8 cellular contexts compared by ENCODE assay signal in the genomic region with DNA sequence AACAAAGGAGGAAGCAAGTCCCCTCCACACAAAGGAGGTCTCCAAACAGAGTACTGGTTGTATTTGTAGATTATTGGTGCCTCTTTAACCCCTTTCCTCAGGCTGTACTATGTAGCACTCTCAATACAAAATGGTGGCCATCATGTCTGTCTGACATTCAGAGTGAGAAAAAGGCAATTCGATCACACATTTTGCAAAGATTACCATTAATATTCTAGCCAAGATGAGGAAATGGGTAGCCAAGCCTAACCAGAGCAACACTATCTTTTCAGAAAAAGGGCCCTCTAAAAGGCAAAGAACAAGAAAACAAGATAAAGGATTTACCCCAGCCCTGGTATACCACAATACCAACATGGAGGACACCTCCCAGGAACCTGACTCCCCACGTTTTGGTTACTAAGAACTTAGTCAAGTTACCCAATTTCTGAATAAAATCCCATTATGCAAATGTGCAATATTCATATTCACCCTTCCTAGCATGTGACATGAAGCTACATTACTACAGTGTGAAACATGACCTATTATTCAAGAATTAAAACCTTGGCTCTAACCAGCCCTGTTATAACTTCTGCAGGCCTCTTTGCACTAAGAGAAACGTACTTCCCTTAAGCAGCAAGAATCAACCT. TPM values are rescaled to one million over a fixed set of nuclear protein-coding genes. Genes with fewer than 3 reads are reported as not detected.
DNase-seq lines count a peak whose midpoint lies in the region; ATAC-seq, FAIRE-seq and TF ChIP-seq lines count a peak whose summit lies in the region.

No MANE protein-coding gene starts in this region.

- H3K27ac ChIP-seq in HUES6 (ENCODE audit: low read depth, low read length) (peak overlapping the region; percentile 75), keratinocyte (ENCODE audit: control insufficient read depth, insufficient read depth, low read length) (peak overlapping the region; percentile 90), subcutaneous abdominal adipose tissue (ENCODE audit: low read depth, low read length) (peak overlapping the region; percentile 75)

- FAIRE-seq in keratinocyte (lab: Jason Lieb, UNC), result peak; percentile 43

- peak overlapping the region; percentile 38 for H2AFZ ChIP-seq in keratinocyte (ENCODE audit: control insufficient read depth, low read length)

- H3K9ac ChIP-seq in HUES6 (ENCODE audit: low read length) (peak overlapping the region; percentile 96), keratinocyte (ENCODE audit: control insufficient read depth, extremely low read depth, insufficient read depth, low read length) (peak overlapping the region; percentile 95), subcutaneous abdominal adipose tissue (ENCODE audit: low read length in 5 of 5) (peak overlapping the region in 4 of 5 donors; percentile 83 to 89 (median 86))

- H3K27me3 Mint-ChIP-seq in activated naive CD8-positive, alpha-beta T cell treated with anti-CD3 and anti-CD28 coated beads for 36 hours, result peaks cover 8% of the 10 kb centered on the region

- TF ChIP-seq CTCF in BJ (IDR thresholded peaks at IDR 0.05; ENCODE audit: insufficient read depth, low read depth, low read length), result no peak
- no peak for TF ChIP-seq CTCF in keratinocyte (optimal IDR thresholded peaks at IDR 0.05 in 1 of 3, IDR thresholded peaks at IDR 0.05 in 1 of 3, conservative IDR thresholded peaks at IDR 0.05 in 1 of 3; ENCODE audit: extremely low read depth in 1 of 3, insufficient read depth in 2 of 3, low read length in 3 of 3)
- no peak for TF ChIP-seq CTCF in GM10248 (IDR thresholded peaks at IDR 0.05; ENCODE audit: control extremely low read depth, extremely low read depth, low read depth, missing control alignments)

- peaks cover 51% of the 10 kb centered on the region for H3K4me1 Mint-ChIP-seq in activated naive CD8-positive, alpha-beta T cell treated with anti-CD3 and anti-CD28 coated beads for 36 hours

- H3K4me2 ChIP-seq in keratinocyte (ENCODE audit: control insufficient read depth, extremely low read depth, insufficient read depth, low read depth, low read length), result peak overlapping the region; percentile 73

- H3K4me1 ChIP-seq in HUES6 (ENCODE audit: control insufficient read depth, insufficient read depth, low read length) (peaks cover 43% of the 10 kb centered on the region), keratinocyte (ENCODE audit: control insufficient read depth, extremely low read depth, insufficient read depth, low read length) (peaks cover 38% of the 10 kb centered on the region), subcutaneous abdominal adipose tissue (ENCODE audit: control insufficient read depth in 5 of 5, insufficient read depth in 5 of 5, low read length in 5 of 5) (peaks cover 2 to 38% (median 28%) of the 10 kb centered on the region in 5 donors)

- CTCF ChIA-PET in BJ (lab: Yijun Ruan, JAX), result interaction anchor here (1.4 kb wide), 1 partner anchor 13 kb away, joined by 3 read pairs; no protein-coding TSS in a partner anchor
- CTCF ChIA-PET in GM10248 (lab: Yijun Ruan, JAX), result no interaction called here

- H3K9me1 ChIP-seq in keratinocyte (ENCODE audit: control insufficient read depth, extremely low read depth, insufficient read depth, low read length), result no peaks in the 10 kb centered on the region

- H3K9me3 ChIP-seq in HUES6 (ENCODE audit: control insufficient read depth, insufficient read depth, low read depth, low read length) (no peaks in the 10 kb centered on the region), keratinocyte (ENCODE audit: control insufficient read depth, low read depth, low read length) (no peaks in the 10 kb centered on the region), subcutaneous abdominal adipose tissue (ENCODE audit: control insufficient read depth in 5 of 5, low read length in 5 of 5) (no peaks in the 10 kb centered on the region)

- H3K4me3 ChIP-seq in BJ (ENCODE audit: low read depth, low read length) (peak overlapping the region; percentile 99), HUES6 (ENCODE audit: low read depth, low read length) (peak overlapping the region; percentile 99), keratinocyte (ENCODE audit: control insufficient read depth in 2 of 3, extremely low read depth in 1 of 3, insufficient read depth in 2 of 3, low read depth in 1 of 3, low read length in 3 of 3) (peak overlapping the region; percentile 69 to 95 (median 91)), subcutaneous abdominal adipose tissue (ENCODE audit: low read depth in 1 of 5, low read length in 5 of 5) (peak overlapping the region; percentile 80 to 98 (median 96))

- DNase-seq in BJ (ENCODE audit: low read depth) (no peak), keratinocyte (ENCODE audit: low read depth, low spot score) (no peak), GM10248 (ENCODE audit: extremely low spot score) (no peak)
- DNase-seq in activated naive CD8-positive, alpha-beta T cell treated with anti-CD3 and anti-CD28 coated beads for 36 hours, result no peak

- no peaks in the 10 kb centered on the region for H3K9me3 Mint-ChIP-seq in activated naive CD8-positive, alpha-beta T cell treated with anti-CD3 and anti-CD28 coated beads for 36 hours

- H3K27me3 ChIP-seq in BJ (ENCODE audit: control insufficient read depth, insufficient read depth, low read length), result no peaks in the 10 kb centered on the region
- peaks cover 9% of the 10 kb centered on the region for H3K27me3 ChIP-seq in HUES6 (ENCODE audit: control insufficient read depth, insufficient read depth, low read length)
- H3K27me3 ChIP-seq in keratinocyte (ENCODE audit: control insufficient read depth, extremely low read depth, insufficient read depth, low read length), result no peaks in the 10 kb centered on the region
- H3K27me3 ChIP-seq in subcutaneous abdominal adipose tissue (ENCODE audit: control insufficient read depth in 5 of 5, insufficient read depth in 4 of 5, low read length in 5 of 5), result no peaks in the 10 kb centered on the region

- no peak for ATAC-seq in HG02763 (IDR thresholded peaks at IDR 0.05; ENCODE audit: unreplicated experiment)
- no peak for ATAC-seq in HG03342 (IDR thresholded peaks at IDR 0.05; ENCODE audit: unreplicated experiment)

- peak overlapping the region; percentile 88 for H3K4me3 Mint-ChIP-seq in activated naive CD8-positive, alpha-beta T cell treated with anti-CD3 and anti-CD28 coated beads for 36 hours

- POLR2A ChIA-PET in BJ (lab: Charles Lee), result no interaction called here
- POLR2A ChIA-PET in GM10248 (lab: Yijun Ruan, JAX), result no interaction called here

- H3K79me2 ChIP-seq in keratinocyte (ENCODE audit: control insufficient read depth, insufficient read depth, low read length), result peaks cover 70% of the 10 kb centered on the region

- H3K36me3 Mint-ChIP-seq in activated naive CD8-positive, alpha-beta T cell treated with anti-CD3 and anti-CD28 coated beads for 36 hours, result peaks cover 6% of the 10 kb centered on the region

- H4K20me1 ChIP-seq in keratinocyte (ENCODE audit: control insufficient read depth, extremely low read depth, insufficient read depth, low read length), result peaks cover 15% of the 10 kb centered on the region

- peak overlapping the region; percentile 93 for H3K27ac Mint-ChIP-seq in activated naive CD8-positive, alpha-beta T cell treated with anti-CD3 and anti-CD28 coated beads for 36 hours

- no peaks in the 10 kb centered on the region for H3K36me3 ChIP-seq in BJ (ENCODE audit: control insufficient read depth, insufficient read depth, low read length)
- no peaks in the 10 kb centered on the region for H3K36me3 ChIP-seq in HUES6 (ENCODE audit: control insufficient read depth, insufficient read depth, low read length)
- no peaks in the 10 kb centered on the region for H3K36me3 ChIP-seq in keratinocyte (ENCODE audit: control insufficient read depth in 2 of 2, extremely low read depth in 1 of 2, insufficient read depth in 2 of 2, low read length in 2 of 2)
- H3K36me3 ChIP-seq in subcutaneous abdominal adipose tissue (ENCODE audit: control insufficient read depth in 5 of 5, insufficient read depth in 5 of 5, low read length in 5 of 5), result no peaks in the 10 kb centered on the region

- dilution Hi-C loops in keratinocyte (cut with MboI; ENCODE audit: extremely low pct_ligation_motif_present, low sequenced_read_pairs), result no loop called here

RNA-seq across cellular contexts. Expression of a gene that starts 2.2 kb away (rescaled TPM):
- polyA plus RNA-seq in BJ (2011; rRNA removed) (39.6 and 55.2 TPM in 2 replicates), keratinocyte (57.6 to 60.1 TPM (median 59.9 TPM) in 3 replicates)
- 80.1 and 81.5 TPM in 2 replicates for polyA minus RNA-seq in BJ (2011; rRNA and poly(A)+ RNA removed)
- total RNA-seq in activated naive CD8-positive, alpha-beta T cell treated with anti-CD3 and anti-CD28 coated beads for 36 hours, result 10 to 100 TPM; 18.3 to 19.3 TPM
- 151 TPM for polyA plus RNA-seq in keratinocyte (2011; ENCODE audit: low read depth)
- 33.8 and 53.8 TPM in 2 replicates for polyA plus RNA-seq in keratinocyte (2011; cell fraction: cytosol; rRNA removed)
- 151 and 176 TPM in 2 replicates for polyA plus RNA-seq in keratinocyte (2011; cell fraction: nucleus; rRNA removed)
- 33.4 and 44.8 TPM in 2 replicates for polyA plus RNA-seq in keratinocyte (2012; ENCODE audit: low replicate concordance)
- 60.2 to 203 TPM (median 145 TPM) in 3 replicates for polyA minus RNA-seq in keratinocyte
- 55.4 TPM for polyA minus RNA-seq in keratinocyte (2011; cell fraction: cytosol; rRNA and poly(A)+ RNA removed)
- 202 and 305 TPM in 2 replicates for polyA minus RNA-seq in keratinocyte (2011; cell fraction: nucleus; rRNA and poly(A)+ RNA removed)

RNA-seq across cellular contexts. Expression of a gene that starts 4.8 kb away (rescaled TPM):
- polyA plus RNA-seq in BJ (2011; rRNA removed) (3.2 and 3.3 TPM in 2 replicates), keratinocyte (1.6 to 3.5 TPM (median 2.3 TPM) in 3 replicates)
- polyA minus RNA-seq in BJ (2011; rRNA and poly(A)+ RNA removed), result 2.4 and 3.3 TPM in 2 replicates
- under 1 TPM; 0.45 to 0.80 TPM for total RNA-seq in activated naive CD8-positive, alpha-beta T cell treated with anti-CD3 and anti-CD28 coated beads for 36 hours
- 1.5 TPM for polyA plus RNA-seq in keratinocyte (2011; ENCODE audit: low read depth)
- 3.5 and 7.5 TPM in 2 replicates for polyA plus RNA-seq in keratinocyte (2011; cell fraction: cytosol; rRNA removed)
- polyA plus RNA-seq in keratinocyte (2011; cell fraction: nucleus; rRNA removed), result 5.3 and 6.0 TPM in 2 replicates
- polyA plus RNA-seq in keratinocyte (2012; ENCODE audit: low replicate concordance), result 5.5 and 15.1 TPM in 2 replicates
- 0.62 to 2.3 TPM (median 1.2 TPM) in 3 replicates for polyA minus RNA-seq in keratinocyte
- not detected for polyA minus RNA-seq in keratinocyte (2011; cell fraction: cytosol; rRNA and poly(A)+ RNA removed)
- polyA minus RNA-seq in keratinocyte (2011; cell fraction: nucleus; rRNA and poly(A)+ RNA removed), result 0.93 and 1.2 TPM in 2 replicates
